22 cellular contexts compared by ENCODE assay signal in genomic region chr9:136402067-136402466, GRCh38. TPM values are rescaled to one million over a fixed set of nuclear protein-coding genes. Genes with fewer than 3 reads are reported as not detected.
DNase-seq lines count a peak whose midpoint lies in the region; ATAC-seq and TF ChIP-seq lines count a peak whose summit lies in the region.
"Had no signal": no experiment of that assay in that cellular context is flagged by ENCODE, and none has a peak within 500 bp of the region (broad histone marks: within the 10 kb centered on the region; RNA-seq: fewer than 3 reads in every experiment).

No MANE protein-coding gene starts in this region.

- H3K4me3 Mint-ChIP-seq in activated CD4-positive, alpha-beta T cell treated with anti-CD3 and anti-CD28 coated beads, Interleukin-2, amount 10 ng/mL, durations not matched to agents 24 days and 14 days, result no peak overlapping the region
- no peak overlapping the region for H3K4me3 Mint-ChIP-seq in activated CD4-positive, alpha-beta T cell treated with anti-CD3 and anti-CD28 coated beads, Interleukin-2, amount 10 ng/mL, durations not matched to agents 7 days and 5 days
- H3K4me3 Mint-ChIP-seq in CD4-positive, alpha-beta T cell, result peak overlapping the region; percentile 42
- no peak overlapping the region for H3K4me3 Mint-ChIP-seq in T-helper 17 cell
- H3K4me3 Mint-ChIP-seq in endodermal cell, result no peak overlapping the region
- H3K4me3 Mint-ChIP-seq in Calu3 (ENCODE audit: low read depth, unreplicated experiment), result no peak overlapping the region

- no peaks in the 10 kb centered on the region for H3K27me3 Mint-ChIP-seq in activated CD4-positive, alpha-beta T cell treated with anti-CD3 and anti-CD28 coated beads, Interleukin-2, amount 10 ng/mL, durations not matched to agents 24 days and 14 days
- no peaks in the 10 kb centered on the region for H3K27me3 Mint-ChIP-seq in activated CD4-positive, alpha-beta T cell treated with anti-CD3 and anti-CD28 coated beads, Interleukin-2, amount 10 ng/mL, durations not matched to agents 7 days and 5 days
- no peaks in the 10 kb centered on the region for H3K27me3 Mint-ChIP-seq in CD4-positive, alpha-beta T cell
- H3K27me3 Mint-ChIP-seq in T-helper 17 cell (no peaks in the 10 kb centered on the region), endodermal cell (ENCODE audit: insufficient read depth) (no peaks in the 10 kb centered on the region), Calu3 (ENCODE audit: unreplicated experiment) (no peaks in the 10 kb centered on the region)
- H3K27me3 Mint-ChIP-seq: B cell had no signal

- 90 to 95% methylated on average over 9 to 13 of the region's 13 CpGs for WGBS in endodermal cell (ENCODE audit: insufficient coverage in 1 of 2, insufficient read length in 1 of 2), 2 experiments
- WGBS in psoas muscle, 3 donors, result 67 to 74% (median 73%) methylated on average over 13 of the region's 13 CpGs

- POLR2A ChIA-PET in activated CD4-positive, alpha-beta T cell treated with anti-CD3 and anti-CD28 coated beads, Interleukin-2, amount 10 ng/mL, durations not matched to agents 7 days and 5 days (lab: Charles Lee), result no interaction called here
- POLR2A ChIA-PET in CD4-positive, alpha-beta T cell (lab: Charles Lee), result interaction anchor here (1.9 to 2.8 kb wide), 2 partner anchors 8 to 135 kb away, joined by 4 to 18 read pairs; partner anchors contain the start of genes ENTR1 and PMPCA

- no peak overlapping the region for H3K9ac ChIP-seq in endodermal cell (ENCODE audit: extremely low read depth, low read length, poor library complexity, severe bottlenecking)

- H3K36me3 ChIP-seq in endodermal cell (ENCODE audit: control insufficient read depth, insufficient read depth, low read length), result peaks cover 48% of the 10 kb centered on the region
- H3K36me3 ChIP-seq in psoas muscle (ENCODE audit: insufficient read depth in 1 of 2, low read depth in 1 of 2), result peaks cover 0 to 59% of the 10 kb centered on the region in 2 donors
- H3K36me3 ChIP-seq: breast epithelium had no signal

- H3K9me3 ChIP-seq in CD4-positive, alpha-beta T cell (ENCODE audit: control insufficient read depth, low read length), result no peaks in the 10 kb centered on the region
- H3K9me3 ChIP-seq in T-helper 17 cell (ENCODE audit: control insufficient read depth, low read length, poor library complexity, severe bottlenecking) (no peaks in the 10 kb centered on the region), endodermal cell (ENCODE audit: control insufficient read depth, low read length) (no peaks in the 10 kb centered on the region), psoas muscle (no peaks in the 10 kb centered on the region)
- H3K9me3 ChIP-seq: adrenal gland, breast epithelium, upper lobe of left lung had no signal

- H3K27ac ChIP-seq in CD4-positive, alpha-beta T cell (ENCODE audit: low read depth, low read length), result no peak overlapping the region
- H3K27ac ChIP-seq in endodermal cell (ENCODE audit: low read depth, low read length) (no peak overlapping the region), psoas muscle (no peak overlapping the region)
- H3K27ac ChIP-seq: adrenal gland, breast epithelium, GM23248, upper lobe of left lung had no signal

- BruUV-seq in Calu3 (replicated peaks; lab: Mats Ljungman, UMichigan), result no TSS peak

- peaks cover 43% of the 10 kb centered on the region for H3K4me1 Mint-ChIP-seq in activated CD4-positive, alpha-beta T cell treated with anti-CD3 and anti-CD28 coated beads, Interleukin-2, amount 10 ng/mL, durations not matched to agents 24 days and 14 days
- H3K4me1 Mint-ChIP-seq in activated CD4-positive, alpha-beta T cell treated with anti-CD3 and anti-CD28 coated beads, Interleukin-2, amount 10 ng/mL, durations not matched to agents 7 days and 5 days, result peaks cover 66% of the 10 kb centered on the region
- peaks cover 48% of the 10 kb centered on the region for H3K4me1 Mint-ChIP-seq in CD4-positive, alpha-beta T cell (ENCODE audit: low read depth)
- H3K4me1 Mint-ChIP-seq in T-helper 17 cell (peaks cover 41% of the 10 kb centered on the region), endodermal cell (peaks cover 7% of the 10 kb centered on the region), Calu3 (ENCODE audit: low read depth, unreplicated experiment) (no peaks in the 10 kb centered on the region)

- intact Hi-C loops in activated CD4-positive, alpha-beta T cell treated with anti-CD3 and anti-CD28 coated beads, Interleukin-2, amount 10 ng/mL, durations not matched to agents 24 days and 14 days (cut with micrococcal nuclease), result loop anchor here (2.0 to 5.0 kb wide), 2 partner anchors 17 to 80 kb away; partner anchors contain the start of gene SEC16A
- intact Hi-C loops in CD4-positive, alpha-beta T cell (cut with DNase I, micrococcal nuclease), result loop anchor here in 1 of 2 experiments (10.0 kb wide), 3 partner anchors 143 to 437 kb away; partner anchors contain the start of genes NOTCH1, RABL6 and UBAC1
- intact Hi-C loops in Calu3 (cut with micrococcal nuclease; ENCODE audit: unreplicated experiment), result no loop called here
- intact Hi-C loops in psoas muscle (cut with DNase I), result no loop called here

- no peaks in the 10 kb centered on the region for H3K27me3 ChIP-seq in CD4-positive, alpha-beta T cell (ENCODE audit: control insufficient read depth, insufficient read depth, low read length)
- H3K27me3 ChIP-seq in endodermal cell (ENCODE audit: control insufficient read depth, insufficient read depth, low read length, poor library complexity, severe bottlenecking) (no peaks in the 10 kb centered on the region), psoas muscle (ENCODE audit: insufficient read depth in 3 of 3, low read length in 2 of 3) (no peaks in the 10 kb centered on the region)
- H3K27me3 ChIP-seq: adrenal gland, breast epithelium, upper lobe of left lung had no signal

- CTCF ChIA-PET in activated CD4-positive, alpha-beta T cell treated with anti-CD3 and anti-CD28 coated beads, Interleukin-2, amount 10 ng/mL, durations not matched to agents 7 days and 5 days (lab: Charles Lee), result interaction anchor here (1.5 to 7.1 kb wide), 5 partner anchors 10 to 39 kb away, joined by 5 to 40 read pairs (median 7); partner anchors contain the start of gene DNLZ
- CTCF ChIA-PET in CD4-positive, alpha-beta T cell (lab: Charles Lee), result interaction anchor here (3.2 kb wide), 1 partner anchor 39 kb away, joined by 12 read pairs; the partner anchor contains the start of gene DNLZ
- CTCF ChIA-PET in Calu3 (lab: Charles Lee), result interaction anchor here (0.6 kb wide), 1 partner anchor 70 kb away, joined by 4 read pairs; no protein-coding TSS in a partner anchor

- no peak overlapping the region for H3K4me3 ChIP-seq in endodermal cell (ENCODE audit: low read length)
- no peak overlapping the region for H3K4me3 ChIP-seq in psoas muscle
- H3K4me3 ChIP-seq: adrenal gland, breast epithelium, GM23248, upper lobe of left lung had no signal

- peaks cover 54% of the 10 kb centered on the region for H3K36me3 Mint-ChIP-seq in activated CD4-positive, alpha-beta T cell treated with anti-CD3 and anti-CD28 coated beads, Interleukin-2, amount 10 ng/mL, durations not matched to agents 24 days and 14 days (ENCODE audit: low read depth)
- peaks cover 38% of the 10 kb centered on the region for H3K36me3 Mint-ChIP-seq in activated CD4-positive, alpha-beta T cell treated with anti-CD3 and anti-CD28 coated beads, Interleukin-2, amount 10 ng/mL, durations not matched to agents 7 days and 5 days (ENCODE audit: low read depth)
- peaks cover 35% of the 10 kb centered on the region for H3K36me3 Mint-ChIP-seq in CD4-positive, alpha-beta T cell (ENCODE audit: low read depth)
- H3K36me3 Mint-ChIP-seq in T-helper 17 cell (ENCODE audit: low read depth), result no peaks in the 10 kb centered on the region
- H3K36me3 Mint-ChIP-seq in endodermal cell (ENCODE audit: low read depth), result peaks cover 38% of the 10 kb centered on the region
- peaks cover 41% of the 10 kb centered on the region for H3K36me3 Mint-ChIP-seq in Calu3 (ENCODE audit: insufficient read depth, unreplicated experiment)

- H3K4me1 ChIP-seq in endodermal cell (ENCODE audit: control insufficient read depth, insufficient read depth, low read length) (peaks cover 6% of the 10 kb centered on the region), psoas muscle (peaks cover 10% of the 10 kb centered on the region)

- no peak for DNase-seq in activated CD4-positive, alpha-beta T cell treated with anti-CD3 and anti-CD28 coated beads, Interleukin-2, amount 10 ng/mL, durations not matched to agents 24 days and 14 days
- DNase-seq in activated CD4-positive, alpha-beta T cell treated with anti-CD3 and anti-CD28 coated beads, Interleukin-2, amount 10 ng/mL, durations not matched to agents 7 days and 5 days, result no peak
- DNase-seq in CD4-positive, alpha-beta T cell, result no peak
- DNase-seq in T-helper 17 cell (no peak), endodermal cell (no peak), NCI-H1694 (lab: John Stamatoyannopoulos, UW) (no peak), Calu3 (no peak), psoas muscle (no peak)
- DNase-seq: activated T-cell treated with anti-CD3 and anti-CD28 coated beads, Interleukin-2, amount 50 U/mL, for 1 hour; adrenal gland; cortex of kidney; kidney glomerular epithelial cell; NCI-H1694 treated with DMSO at 0.1 percent for 48 hours; NCI-H2227 treated with DMSO at 0.1 percent for 48 hours; NCI-H774; OCI-M1; retina; SHP77 treated with DMSO at 0.1 percent for 48 hours had no signal

- TF ChIP-seq CTCF in CD4-positive, alpha-beta T cell (IDR thresholded peaks at IDR 0.05), result no peak
- TF ChIP-seq CTCF in endodermal cell (conservative IDR thresholded peaks at IDR 0.05), result no peak
- TF ChIP-seq CTCF in Calu3 (IDR thresholded peaks at IDR 0.05; ENCODE audit: unreplicated experiment), result no peak
- TF ChIP-seq CTCF in psoas muscle (IDR thresholded peaks at IDR 0.05), result no peak

- peak overlapping the region; percentile 53 for H3K27ac Mint-ChIP-seq in activated CD4-positive, alpha-beta T cell treated with anti-CD3 and anti-CD28 coated beads, Interleukin-2, amount 10 ng/mL, durations not matched to agents 24 days and 14 days
- H3K27ac Mint-ChIP-seq in activated CD4-positive, alpha-beta T cell treated with anti-CD3 and anti-CD28 coated beads, Interleukin-2, amount 10 ng/mL, durations not matched to agents 7 days and 5 days, result no peak overlapping the region
- peak overlapping the region; percentile 44 for H3K27ac Mint-ChIP-seq in CD4-positive, alpha-beta T cell
- H3K27ac Mint-ChIP-seq in T-helper 17 cell (peak overlapping the region; percentile 92), endodermal cell (peak overlapping the region; percentile 42), Calu3 (ENCODE audit: unreplicated experiment) (no peak overlapping the region)

- ATAC-seq in CD4-positive, alpha-beta T cell (ENCODE audit: poor library complexity), result no peak
- ATAC-seq in T-helper 17 cell, result no peak
- ATAC-seq in psoas muscle, result no peak

- H3K9me3 Mint-ChIP-seq in activated CD4-positive, alpha-beta T cell treated with anti-CD3 and anti-CD28 coated beads, Interleukin-2, amount 10 ng/mL, durations not matched to agents 24 days and 14 days, result no peaks in the 10 kb centered on the region
- no peaks in the 10 kb centered on the region for H3K9me3 Mint-ChIP-seq in activated CD4-positive, alpha-beta T cell treated with anti-CD3 and anti-CD28 coated beads, Interleukin-2, amount 10 ng/mL, durations not matched to agents 7 days and 5 days
- no peaks in the 10 kb centered on the region for H3K9me3 Mint-ChIP-seq in CD4-positive, alpha-beta T cell
- H3K9me3 Mint-ChIP-seq in endodermal cell (no peaks in the 10 kb centered on the region), Calu3 (ENCODE audit: low read depth, unreplicated experiment) (no peaks in the 10 kb centered on the region)

RNA-seq across cellular contexts. Expression of gene SNAPC4, which starts 2.1 kb away (rescaled TPM):
- 27.3 and 28.0 TPM in 2 replicates for total RNA-seq in activated CD4-positive, alpha-beta T cell treated with anti-CD3 and anti-CD28 coated beads, Interleukin-2, amount 10 ng/mL, durations not matched to agents 24 days and 14 days
- total RNA-seq in activated CD4-positive, alpha-beta T cell treated with anti-CD3 and anti-CD28 coated beads, Interleukin-2, amount 10 ng/mL, durations not matched to agents 7 days and 5 days, result 10 to 100 TPM in 1 of 2 experiments, 1 to 10 TPM in 1; 9.4 to 10.8 TPM
- total RNA-seq in CD4-positive, alpha-beta T cell, result 1 to 10 TPM; 7.7 to 8.0 TPM
- total RNA-seq in T-helper 17 cell (10 to 100 TPM; 10.6 to 11.0 TPM), endodermal cell (10 to 100 TPM; 18.0 to 18.7 TPM), Calu3 (2022) (9.7 and 10.5 TPM in 2 replicates), psoas muscle (1 to 10 TPM; 3.5 to 4.9 (median 4.5) TPM)
- 14.5 TPM for polyA plus RNA-seq in endodermal cell (2013, experiment 1 of 2)
- polyA plus RNA-seq in endodermal cell (2013, experiment 2 of 2), result 13.5 TPM
- 1 to 10 TPM; 3.1 to 6.5 (median 5.1) TPM for polyA plus RNA-seq in psoas muscle

RNA-seq across cellular contexts. Expression of gene ENTR1, which starts 8.3 kb away (rescaled TPM):
- 56.4 and 60.0 TPM in 2 replicates for total RNA-seq in activated CD4-positive, alpha-beta T cell treated with anti-CD3 and anti-CD28 coated beads, Interleukin-2, amount 10 ng/mL, durations not matched to agents 24 days and 14 days
- 10 to 100 TPM; 59.2 to 62.3 TPM for total RNA-seq in activated CD4-positive, alpha-beta T cell treated with anti-CD3 and anti-CD28 coated beads, Interleukin-2, amount 10 ng/mL, durations not matched to agents 7 days and 5 days
- 10 to 100 TPM; 37.7 to 43.2 TPM for total RNA-seq in CD4-positive, alpha-beta T cell
- total RNA-seq in T-helper 17 cell (10 to 100 TPM; 46.5 to 51.8 TPM), endodermal cell (10 to 100 TPM; 76.6 to 83.1 TPM), Calu3 (2022) (49.7 and 50.2 TPM in 2 replicates), psoas muscle (10 to 100 TPM; 16.0 to 39.0 (median 32.3) TPM)
- 62.8 TPM for polyA plus RNA-seq in endodermal cell (2013, experiment 1 of 2)
- polyA plus RNA-seq in endodermal cell (2013, experiment 2 of 2), result 58.4 TPM
- polyA plus RNA-seq in psoas muscle, result 10 to 100 TPM; 24.6 to 53.0 (median 45.4) TPM

RNA-seq across cellular contexts. Expression of gene PMPCA, which starts 8.4 kb away (rescaled TPM):
- total RNA-seq in activated CD4-positive, alpha-beta T cell treated with anti-CD3 and anti-CD28 coated beads, Interleukin-2, amount 10 ng/mL, durations not matched to agents 24 days and 14 days, result 114 and 124 TPM in 2 replicates
- 10 to 100 TPM; 52.9 to 58.8 TPM for total RNA-seq in activated CD4-positive, alpha-beta T cell treated with anti-CD3 and anti-CD28 coated beads, Interleukin-2, amount 10 ng/mL, durations not matched to agents 7 days and 5 days
- total RNA-seq in CD4-positive, alpha-beta T cell, result 100 to 1,000 TPM; 107 to 109 TPM
- 10 to 100 TPM; 62.2 to 80.3 TPM for total RNA-seq in T-helper 17 cell
- total RNA-seq in endodermal cell, result 10 to 100 TPM; 82.7 to 85.4 TPM
- 58.6 TPM for polyA plus RNA-seq in endodermal cell (2013, experiment 1 of 2)
- 51.4 TPM for polyA plus RNA-seq in endodermal cell (2013, experiment 2 of 2)
- 44.0 and 46.6 TPM in 2 replicates for total RNA-seq in Calu3 (2022)
- total RNA-seq in psoas muscle, result 10 to 100 TPM; 52.4 to 68.7 (median 60.6) TPM
- 100 to 1,000 TPM in 1 of 3 donors, 10 to 100 TPM in 2; 42.4 to 116 (median 97.5) TPM for polyA plus RNA-seq in psoas muscle

RNA-seq across cellular contexts. Expression of gene CARD9, which starts 28.6 kb away (rescaled TPM):
- 7.8 and 9.2 TPM in 2 replicates for total RNA-seq in activated CD4-positive, alpha-beta T cell treated with anti-CD3 and anti-CD28 coated beads, Interleukin-2, amount 10 ng/mL, durations not matched to agents 24 days and 14 days
- total RNA-seq in activated CD4-positive, alpha-beta T cell treated with anti-CD3 and anti-CD28 coated beads, Interleukin-2, amount 10 ng/mL, durations not matched to agents 7 days and 5 days, result under 1 TPM; 0.44 to 0.69 TPM
- under 1 TPM; 0.36 to 0.64 TPM for total RNA-seq in CD4-positive, alpha-beta T cell
- 1 to 10 TPM in 1 of 2 donors, under 1 TPM in 1; 0.86 to 1.9 TPM for total RNA-seq in T-helper 17 cell
- 1 to 10 TPM in 1 of 2 donors, under 1 TPM in 1; 0.35 to 1.5 TPM for total RNA-seq in endodermal cell
- 0.57 TPM for polyA plus RNA-seq in endodermal cell (2013, experiment 1 of 2)
- 0.21 TPM for polyA plus RNA-seq in endodermal cell (2013, experiment 2 of 2)
- 1.2 and 1.6 TPM in 2 replicates for total RNA-seq in Calu3 (2022)
- total RNA-seq in psoas muscle, result 1 to 10 TPM in 1 of 4 donors, under 1 TPM in 3; 0.26 to 1.1 (median 0.71) TPM
- polyA plus RNA-seq in psoas muscle, result under 1 TPM; 0.39 to 0.56 (median 0.51) TPM

RNA-seq across cellular contexts. Expression of gene INPP5E, which starts 37.6 kb away (rescaled TPM):
- 19.6 and 20.6 TPM in 2 replicates for total RNA-seq in activated CD4-positive, alpha-beta T cell treated with anti-CD3 and anti-CD28 coated beads, Interleukin-2, amount 10 ng/mL, durations not matched to agents 24 days and 14 days
- 10 to 100 TPM; 16.5 to 18.5 TPM for total RNA-seq in activated CD4-positive, alpha-beta T cell treated with anti-CD3 and anti-CD28 coated beads, Interleukin-2, amount 10 ng/mL, durations not matched to agents 7 days and 5 days
- total RNA-seq in CD4-positive, alpha-beta T cell, result 10 to 100 TPM; 17.2 to 19.4 TPM
- total RNA-seq in T-helper 17 cell (10 to 100 TPM; 26.0 to 32.7 TPM), endodermal cell (10 to 100 TPM; 30.8 to 34.7 TPM), Calu3 (2022) (10.9 and 11.3 TPM in 2 replicates), psoas muscle (1 to 10 TPM; 4.9 to 9.6 (median 7.4) TPM)
- polyA plus RNA-seq in endodermal cell (2013, experiment 1 of 2), result 22.6 TPM
- polyA plus RNA-seq in endodermal cell (2013, experiment 2 of 2), result 19.3 TPM
- polyA plus RNA-seq in psoas muscle, result 1 to 10 TPM; 4.7 to 5.3 (median 4.8) TPM

Comparison
In these comparisons a context has a peak if more than half of its experiments do, and no peak if none do; other contexts are left out.
1. H3K27ac Mint-ChIP-seq: peak in activated CD4-positive, alpha-beta T cell treated with anti-CD3 and anti-CD28 coated beads, Interleukin-2, amount 10 ng/mL, durations not matched to agents 24 days and 14 days (single experiment), CD4-positive, alpha-beta T cell (single experiment), T-helper 17 cell (single experiment) and endodermal cell (single experiment); none in activated CD4-positive, alpha-beta T cell treated with anti-CD3 and anti-CD28 coated beads, Interleukin-2, amount 10 ng/mL, durations not matched to agents 7 days and 5 days (single experiment) and Calu3 (single experiment).